Comparison of ENCODE assay signal across 17 cellular contexts in the genomic region with DNA sequence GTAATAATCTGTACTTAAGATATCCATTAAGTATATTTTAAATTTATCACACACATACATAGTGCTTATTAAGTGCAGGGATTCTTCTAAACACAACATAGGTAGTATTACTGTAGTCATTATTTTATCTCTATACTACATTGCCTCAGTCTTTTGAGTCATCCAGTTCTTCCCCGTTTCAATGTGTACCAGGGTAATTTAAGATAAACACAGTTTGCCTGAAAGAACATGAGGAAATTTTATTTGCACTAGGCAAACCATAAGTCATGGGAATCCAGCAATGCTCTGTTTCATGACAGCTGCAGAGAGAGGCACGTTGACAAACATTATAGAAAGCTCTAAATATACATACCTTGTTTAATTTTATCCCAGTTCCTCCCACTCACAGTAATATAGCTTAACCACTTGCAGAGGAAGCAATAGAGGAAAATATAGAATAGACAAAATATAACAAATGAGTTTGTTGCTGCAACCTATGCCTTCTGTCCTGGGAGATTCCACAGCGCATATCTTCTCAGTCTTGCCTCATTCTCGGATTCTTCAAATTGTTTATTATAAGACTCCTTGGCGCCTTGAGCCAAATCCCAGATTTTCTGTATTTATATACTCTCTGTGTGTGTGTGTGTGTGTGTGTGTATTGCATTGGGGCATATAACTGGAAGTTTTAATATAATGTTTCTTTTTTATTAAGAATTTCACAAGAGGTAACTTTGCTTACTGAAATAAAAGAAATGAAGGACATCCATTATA.
"Had no signal": no experiment of that assay in that cellular context is flagged by ENCODE, and none has a peak within 500 bp of the region (broad histone marks: within the 10 kb centered on the region; RNA-seq: fewer than 3 reads in every experiment).

No MANE protein-coding gene starts in this region.

- H3K4me1 ChIP-seq: heart right ventricle, parathyroid adenoma, thyroid gland, vagina had no signal

- H3K27ac ChIP-seq: heart right ventricle, parathyroid adenoma, thyroid gland, vagina had no signal

- H3K27me3 ChIP-seq: heart right ventricle, thyroid gland, vagina had no signal

- H3K9me3 ChIP-seq: heart right ventricle, mucosa of descending colon, thyroid gland, vagina had no signal

- DNase-seq: activated CD4-positive, alpha-beta T cell treated with anti-CD3 and anti-CD28 coated beads for 1 hour; activated CD4-positive, alpha-beta T cell treated with anti-CD3 and anti-CD28 coated beads, Interleukin-2, amount 50 U/mL, for 4 hours; activated naive CD4-positive, alpha-beta T cell treated with Interleukin-2 at 50 U/mL for 16 hours; aorta; dermis blood vessel endothelial cell; effector memory CD8-positive, alpha-beta T cell; foreskin melanocyte; heart right ventricle; mucosa of descending colon; naive thymus-derived CD4-positive, alpha-beta T cell; stimulated activated CD4-positive, alpha-beta T cell treated with anti-CD3 and anti-CD28 coated beads, Interleukin-12 subunit alpha, Interleukin-12 subunit beta, amount 100 ng/mL, for 4 hours; thyroid gland had no signal

- H3K4me3 ChIP-seq: heart right ventricle, mucosa of descending colon, thyroid gland, vagina had no signal

- H2AFZ ChIP-seq: parathyroid adenoma had no signal

- H3K36me3 ChIP-seq: heart right ventricle, thyroid gland, vagina had no signal

- ATAC-seq: activated T-helper 17 cell treated with anti-CD3 and anti-CD28 coated beads, Interleukin-2, amount 50 U/mL, for 72 hours; effector memory CD8-positive, alpha-beta T cell; heart right ventricle; left lobe of liver; mucosa of descending colon; naive thymus-derived CD4-positive, alpha-beta T cell; stimulated activated memory B cell treated with anti-CD40 and anti-IgM and Interleukin-4, amounts not matched to agents 10 μg/mL and 1 μg/mL and 100 μg/mL, for 72 hours had no signal

- H3K9ac ChIP-seq: parathyroid adenoma had no signal
